Comparison of ENCODE assay signal across 22 cellular contexts in the genomic region with DNA sequence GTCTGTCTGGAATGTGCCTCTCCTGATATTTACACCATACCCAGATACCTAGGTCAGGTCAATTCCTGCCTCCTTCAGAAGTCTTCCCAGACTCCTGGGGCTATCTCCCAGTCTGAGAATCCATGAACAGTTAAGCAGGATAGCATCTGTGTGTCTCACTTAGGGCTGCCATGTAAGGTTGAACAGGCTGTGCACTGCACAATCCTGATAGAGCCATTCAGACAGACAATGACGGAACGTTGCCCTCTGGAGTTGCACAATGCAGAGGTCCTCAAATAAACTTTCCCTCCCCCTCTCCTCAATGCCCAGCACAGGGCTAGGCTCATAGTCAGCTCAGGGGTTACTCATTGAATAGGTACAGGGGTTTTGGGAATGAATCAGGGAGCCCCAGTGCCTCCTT.
DNase-seq lines count a peak whose midpoint lies in the region; ATAC-seq, FAIRE-seq and TF ChIP-seq lines count a peak whose summit lies in the region.
"Had no signal": no experiment of that assay in that cellular context is flagged by ENCODE, and none has a peak within 500 bp of the region (broad histone marks: within the 10 kb centered on the region; RNA-seq: fewer than 3 reads in every experiment).

No MANE protein-coding gene starts in this region.

- H3K27ac Mint-ChIP-seq in astrocyte (ENCODE audit: unreplicated experiment) = no peak overlapping the region
- H3K27ac Mint-ChIP-seq: CD4-positive, alpha-beta T cell had no signal

- H4K20me1 ChIP-seq in astrocyte (ENCODE audit: insufficient read depth, low read length) = no peaks in the 10 kb centered on the region

- H3K36me3 ChIP-seq in heart left ventricle = no peaks in the 10 kb centered on the region
- no peaks in the 10 kb centered on the region for H3K36me3 ChIP-seq in astrocyte (ENCODE audit: insufficient read depth, low read length)
- H3K36me3 ChIP-seq: BE2C, HAP-1, SJSA1 had no signal

- no peak for TF ChIP-seq POLR2A in heart left ventricle (IDR thresholded peaks at IDR 0.05)

- H3K4me3 ChIP-seq in heart left ventricle (no peak overlapping the region), astrocyte (ENCODE audit: insufficient read depth, low read depth, low read length) (no peak overlapping the region)
- H3K4me3 ChIP-seq: HAP-1, PC-9, SJSA1 had no signal

- H3K9me3 ChIP-seq in heart left ventricle (no peaks in the 10 kb centered on the region), astrocyte (ENCODE audit: insufficient read depth, low read depth, low read length) (no peaks in the 10 kb centered on the region)
- H3K9me3 ChIP-seq: BE2C, Caco-2, HAP-1, SJSA1 had no signal

- intact Hi-C loops in heart left ventricle (cut with DNase I) = no loop called here
- intact Hi-C loops in left cardiac atrium (cut with DNase I) = loop anchor here in 1 of 2 donors (2.0 kb wide), 1 partner anchor 21 kb away; no protein-coding TSS in a partner anchor

- ATAC-seq in heart left ventricle = peak in 3 of 4 donors; percentile 34 to 50 (median 44)
- no peak for ATAC-seq in left cardiac atrium
- peak; percentile 29 for ATAC-seq in left lobe of liver
- no peak for ATAC-seq in HG03469 (IDR thresholded peaks at IDR 0.05; ENCODE audit: unreplicated experiment)

- DNase-seq in heart left ventricle = no peak
- DNase-seq in left cardiac atrium = no peak
- DNase-seq in astrocyte (ENCODE audit: low read depth) = no peak
- no peak for DNase-seq in left lobe of liver (ENCODE audit: low spot score)
- no peak for DNase-seq in T-helper 9 cell
- no peak for DNase-seq in LoVo (ENCODE audit: low spot score)
- DNase-seq in pons (ENCODE audit: low spot score) = no peak
- DNase-seq: BE2C; Caco-2; CD4-positive, alpha-beta T cell; DMS153; GDM1; KG1; NCI-H1092; NCI-H2081; NCI-H774; PC-9 had no signal

- H3K4me1 ChIP-seq in heart left ventricle (peaks cover 0 to 49% (median 4%) of the 10 kb centered on the region in 12 donors), astrocyte (ENCODE audit: insufficient read depth, low read length) (peaks cover 6% of the 10 kb centered on the region)
- H3K4me1 ChIP-seq: Caco-2, SJSA1 had no signal

- no peaks in the 10 kb centered on the region for H3K9me3 Mint-ChIP-seq in astrocyte (ENCODE audit: unreplicated experiment)
- H3K9me3 Mint-ChIP-seq: CD4-positive, alpha-beta T cell had no signal

- H3K27me3 ChIP-seq in heart left ventricle (peaks cover 0 to 36% (median 5%) of the 10 kb centered on the region in 9 donors), astrocyte (ENCODE audit: insufficient read depth, low read length) (peaks cover 41% of the 10 kb centered on the region)
- H3K27me3 ChIP-seq: BE2C had no signal

- H3K79me2 ChIP-seq in astrocyte (ENCODE audit: insufficient read depth, low read length) = no peaks in the 10 kb centered on the region

- no peaks in the 10 kb centered on the region for H3K36me3 Mint-ChIP-seq in astrocyte (ENCODE audit: low read depth, unreplicated experiment)

- H3K4me2 ChIP-seq in astrocyte (ENCODE audit: low read length) = no peak overlapping the region
- H3K4me2 ChIP-seq: PC-9 had no signal

- no peak for FAIRE-seq in astrocyte (lab: Jason Lieb, UNC)
- FAIRE-seq: A204.1 had no signal

- no peak overlapping the region for H2AFZ ChIP-seq in astrocyte (ENCODE audit: low read depth, low read length)
- H2AFZ ChIP-seq: PC-9 had no signal

- H3K27ac ChIP-seq in heart left ventricle (peak overlapping the region in 4 of 12 donors; percentile 47 to 59 (median 51)), astrocyte (ENCODE audit: low read depth, low read length) (no peak overlapping the region)
- H3K27ac ChIP-seq: PC-9, RWPE1, SJSA1 had no signal

- peaks cover 20% of the 10 kb centered on the region for H3K4me1 Mint-ChIP-seq in astrocyte (ENCODE audit: low read depth, unreplicated experiment)

- no peak for TF ChIP-seq CTCF in heart left ventricle (IDR thresholded peaks at IDR 0.05)
- TF ChIP-seq CTCF in astrocyte (IDR thresholded peaks at IDR 0.05; ENCODE audit: insufficient read depth, low read depth, low read length) = no peak

- H3K9ac ChIP-seq in astrocyte (ENCODE audit: low read length) = no peak overlapping the region

- H3K4me3 Mint-ChIP-seq in astrocyte (ENCODE audit: unreplicated experiment) = peak overlapping the region; percentile 22
- H3K4me3 Mint-ChIP-seq: CD4-positive, alpha-beta T cell had no signal

- peaks cover 75% of the 10 kb centered on the region for H3K27me3 Mint-ChIP-seq in astrocyte (ENCODE audit: low read depth, unreplicated experiment)

- 32 to 73% (median 56%) methylated on average over 2 of the region's 2 CpGs for WGBS in heart left ventricle, 4 donors

Comparison
In these comparisons a context has a peak if more than half of its experiments do, and no peak if none do; other contexts are left out.
1. ATAC-seq: peak in heart left ventricle (3 of 4) and left lobe of liver (single experiment); none in left cardiac atrium (0 of 2) and HG03469 (single experiment).